Comparison of ENCODE assay signal across 1 cellular context in genomic region chr19:58406818-58407657, GRCh38.
TF ChIP-seq lines count a peak whose summit lies in the region.

No MANE protein-coding gene starts in this region.

TF ChIP-seq in HepG2, 621 proteins besides CTCF, POLR2A, EP300 and RAD21 (continued from another document and continues in another):
- TF ChIP-seq, protein P1, sequence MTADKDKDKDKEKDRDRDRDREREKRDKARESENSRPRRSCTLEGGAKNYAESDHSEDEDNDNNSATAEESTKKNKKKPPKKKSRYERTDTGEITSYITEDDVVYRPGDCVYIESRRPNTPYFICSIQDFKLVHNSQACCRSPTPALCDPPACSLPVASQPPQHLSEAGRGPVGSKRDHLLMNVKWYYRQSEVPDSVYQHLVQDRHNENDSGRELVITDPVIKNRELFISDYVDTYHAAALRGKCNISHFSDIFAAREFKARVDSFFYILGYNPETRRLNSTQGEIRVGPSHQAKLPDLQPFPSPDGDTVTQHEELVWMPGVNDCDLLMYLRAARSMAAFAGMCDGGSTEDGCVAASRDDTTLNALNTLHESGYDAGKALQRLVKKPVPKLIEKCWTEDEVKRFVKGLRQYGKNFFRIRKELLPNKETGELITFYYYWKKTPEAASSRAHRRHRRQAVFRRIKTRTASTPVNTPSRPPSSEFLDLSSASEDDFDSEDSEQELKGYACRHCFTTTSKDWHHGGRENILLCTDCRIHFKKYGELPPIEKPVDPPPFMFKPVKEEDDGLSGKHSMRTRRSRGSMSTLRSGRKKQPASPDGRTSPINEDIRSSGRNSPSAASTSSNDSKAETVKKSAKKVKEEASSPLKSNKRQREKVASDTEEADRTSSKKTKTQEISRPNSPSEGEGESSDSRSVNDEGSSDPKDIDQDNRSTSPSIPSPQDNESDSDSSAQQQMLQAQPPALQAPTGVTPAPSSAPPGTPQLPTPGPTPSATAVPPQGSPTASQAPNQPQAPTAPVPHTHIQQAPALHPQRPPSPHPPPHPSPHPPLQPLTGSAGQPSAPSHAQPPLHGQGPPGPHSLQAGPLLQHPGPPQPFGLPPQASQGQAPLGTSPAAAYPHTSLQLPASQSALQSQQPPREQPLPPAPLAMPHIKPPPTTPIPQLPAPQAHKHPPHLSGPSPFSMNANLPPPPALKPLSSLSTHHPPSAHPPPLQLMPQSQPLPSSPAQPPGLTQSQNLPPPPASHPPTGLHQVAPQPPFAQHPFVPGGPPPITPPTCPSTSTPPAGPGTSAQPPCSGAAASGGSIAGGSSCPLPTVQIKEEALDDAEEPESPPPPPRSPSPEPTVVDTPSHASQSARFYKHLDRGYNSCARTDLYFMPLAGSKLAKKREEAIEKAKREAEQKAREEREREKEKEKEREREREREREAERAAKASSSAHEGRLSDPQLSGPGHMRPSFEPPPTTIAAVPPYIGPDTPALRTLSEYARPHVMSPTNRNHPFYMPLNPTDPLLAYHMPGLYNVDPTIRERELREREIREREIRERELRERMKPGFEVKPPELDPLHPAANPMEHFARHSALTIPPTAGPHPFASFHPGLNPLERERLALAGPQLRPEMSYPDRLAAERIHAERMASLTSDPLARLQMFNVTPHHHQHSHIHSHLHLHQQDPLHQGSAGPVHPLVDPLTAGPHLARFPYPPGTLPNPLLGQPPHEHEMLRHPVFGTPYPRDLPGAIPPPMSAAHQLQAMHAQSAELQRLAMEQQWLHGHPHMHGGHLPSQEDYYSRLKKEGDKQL (CRISPR knock-in tag; IDR thresholded peaks at IDR 0.05; ENCODE audit: low read depth): no peak
- TF ChIP-seq CBX1 (IDR thresholded peaks at IDR 0.05; ENCODE audit: low read depth) (no peak), GPBP1L1 (CRISPR knock-in tag; IDR thresholded peaks at IDR 0.05) (no peak), RFX1 (IDR thresholded peaks at IDR 0.05) (no peak), ZNF24 (IDR thresholded peaks at IDR 0.05) (no peak), ZNF747 (CRISPR knock-in tag; IDR thresholded peaks at IDR 0.05; ENCODE audit: borderline replicate concordance) (no peak), BORCS8-MEF2B (CRISPR knock-in tag; IDR thresholded peaks at IDR 0.05) (peak; percentile 39; the same call in 1 of the 2 replicates), ETV6 (CRISPR knock-in tag; conservative IDR thresholded peaks at IDR 0.05) (no peak), DPF2 (CRISPR knock-in tag; IDR thresholded peaks at IDR 0.05; ENCODE audit: borderline replicate concordance, low read depth) (no peak), STAT6 (CRISPR knock-in tag; IDR thresholded peaks at IDR 0.05; ENCODE audit: borderline replicate concordance) (no peak), ZNF552 (CRISPR knock-in tag; IDR thresholded peaks at IDR 0.05; ENCODE audit: borderline replicate concordance) (no peak), ZUFSP (CRISPR knock-in tag; IDR thresholded peaks at IDR 0.05; ENCODE audit: borderline replicate concordance) (no peak), MED8 (CRISPR knock-in tag; IDR thresholded peaks at IDR 0.05; ENCODE audit: insufficient replicate concordance) (no peak), TP53 (CRISPR knock-in tag; conservative IDR thresholded peaks at IDR 0.05) (no peak), GABPA (IDR thresholded peaks at IDR 0.05; ENCODE audit: low read depth, low read length) (no peak), GABPA (CRISPR knock-in tag; IDR thresholded peaks at IDR 0.05; ENCODE audit: low read depth) (no peak), SCMH1 (CRISPR knock-in tag; IDR thresholded peaks at IDR 0.05; ENCODE audit: borderline replicate concordance) (no peak), KLF13 (CRISPR knock-in tag; IDR thresholded peaks at IDR 0.05) (no peak), CCAR2 (optimal IDR thresholded peaks at IDR 0.05; ENCODE audit: low read depth, low read length) (no peak), ZNF7 (CRISPR knock-in tag; IDR thresholded peaks at IDR 0.05) (no peak), PAF1 (CRISPR knock-in tag; IDR thresholded peaks at IDR 0.05) (no peak), ZNF562 (CRISPR knock-in tag; IDR thresholded peaks at IDR 0.05; ENCODE audit: borderline replicate concordance) (no peak)
- TF ChIP-seq, protein P2, sequence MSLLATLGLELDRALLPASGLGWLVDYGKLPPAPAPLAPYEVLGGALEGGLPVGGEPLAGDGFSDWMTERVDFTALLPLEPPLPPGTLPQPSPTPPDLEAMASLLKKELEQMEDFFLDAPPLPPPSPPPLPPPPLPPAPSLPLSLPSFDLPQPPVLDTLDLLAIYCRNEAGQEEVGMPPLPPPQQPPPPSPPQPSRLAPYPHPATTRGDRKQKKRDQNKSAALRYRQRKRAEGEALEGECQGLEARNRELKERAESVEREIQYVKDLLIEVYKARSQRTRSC (CRISPR knock-in tag; IDR thresholded peaks at IDR 0.05; ENCODE audit: low read depth): 0 out of 2 replicates have a peak, but pooled peaks have one; percentile 63
- TF ChIP-seq, protein P3, sequence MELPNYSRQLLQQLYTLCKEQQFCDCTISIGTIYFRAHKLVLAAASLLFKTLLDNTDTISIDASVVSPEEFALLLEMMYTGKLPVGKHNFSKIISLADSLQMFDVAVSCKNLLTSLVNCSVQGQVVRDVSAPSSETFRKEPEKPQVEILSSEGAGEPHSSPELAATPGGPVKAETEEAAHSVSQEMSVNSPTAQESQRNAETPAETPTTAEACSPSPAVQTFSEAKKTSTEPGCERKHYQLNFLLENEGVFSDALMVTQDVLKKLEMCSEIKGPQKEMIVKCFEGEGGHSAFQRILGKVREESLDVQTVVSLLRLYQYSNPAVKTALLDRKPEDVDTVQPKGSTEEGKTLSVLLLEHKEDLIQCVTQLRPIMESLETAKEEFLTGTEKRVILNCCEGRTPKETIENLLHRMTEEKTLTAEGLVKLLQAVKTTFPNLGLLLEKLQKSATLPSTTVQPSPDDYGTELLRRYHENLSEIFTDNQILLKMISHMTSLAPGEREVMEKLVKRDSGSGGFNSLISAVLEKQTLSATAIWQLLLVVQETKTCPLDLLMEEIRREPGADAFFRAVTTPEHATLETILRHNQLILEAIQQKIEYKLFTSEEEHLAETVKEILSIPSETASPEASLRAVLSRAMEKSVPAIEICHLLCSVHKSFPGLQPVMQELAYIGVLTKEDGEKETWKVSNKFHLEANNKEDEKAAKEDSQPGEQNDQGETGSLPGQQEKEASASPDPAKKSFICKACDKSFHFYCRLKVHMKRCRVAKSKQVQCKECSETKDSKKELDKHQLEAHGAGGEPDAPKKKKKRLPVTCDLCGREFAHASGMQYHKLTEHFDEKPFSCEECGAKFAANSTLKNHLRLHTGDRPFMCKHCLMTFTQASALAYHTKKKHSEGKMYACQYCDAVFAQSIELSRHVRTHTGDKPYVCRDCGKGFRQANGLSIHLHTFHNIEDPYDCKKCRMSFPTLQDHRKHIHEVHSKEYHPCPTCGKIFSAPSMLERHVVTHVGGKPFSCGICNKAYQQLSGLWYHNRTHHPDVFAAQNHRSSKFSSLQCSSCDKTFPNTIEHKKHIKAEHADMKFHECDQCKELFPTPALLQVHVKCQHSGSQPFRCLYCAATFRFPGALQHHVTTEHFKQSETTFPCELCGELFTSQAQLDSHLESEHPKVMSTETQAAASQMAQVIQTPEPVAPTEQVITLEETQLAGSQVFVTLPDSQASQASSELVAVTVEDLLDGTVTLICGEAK (IDR thresholded peaks at IDR 0.05): no peak
- TF ChIP-seq, protein P3 (CRISPR knock-in tag; IDR thresholded peaks at IDR 0.05): no peak
- TF ChIP-seq, protein P4, sequence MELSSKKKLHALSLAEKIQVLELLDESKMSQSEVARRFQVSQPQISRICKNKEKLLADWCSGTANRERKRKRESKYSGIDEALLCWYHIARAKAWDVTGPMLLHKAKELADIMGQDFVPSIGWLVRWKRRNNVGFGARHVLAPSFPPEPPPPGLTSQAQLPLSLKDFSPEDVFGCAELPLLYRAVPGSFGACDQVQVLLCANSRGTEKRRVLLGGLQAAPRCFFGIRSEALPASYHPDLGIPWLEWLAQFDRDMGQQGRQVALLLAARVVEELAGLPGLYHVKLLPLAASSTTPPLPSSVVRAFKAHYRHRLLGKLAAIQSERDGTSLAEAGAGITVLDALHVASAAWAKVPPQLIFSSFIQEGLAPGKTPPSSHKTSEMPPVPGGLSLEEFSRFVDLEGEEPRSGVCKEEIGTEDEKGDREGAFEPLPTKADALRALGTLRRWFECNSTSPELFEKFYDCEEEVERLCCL (CRISPR knock-in tag; IDR thresholded peaks at IDR 0.05; ENCODE audit: borderline replicate concordance): no peak
- TF ChIP-seq, protein P5, sequence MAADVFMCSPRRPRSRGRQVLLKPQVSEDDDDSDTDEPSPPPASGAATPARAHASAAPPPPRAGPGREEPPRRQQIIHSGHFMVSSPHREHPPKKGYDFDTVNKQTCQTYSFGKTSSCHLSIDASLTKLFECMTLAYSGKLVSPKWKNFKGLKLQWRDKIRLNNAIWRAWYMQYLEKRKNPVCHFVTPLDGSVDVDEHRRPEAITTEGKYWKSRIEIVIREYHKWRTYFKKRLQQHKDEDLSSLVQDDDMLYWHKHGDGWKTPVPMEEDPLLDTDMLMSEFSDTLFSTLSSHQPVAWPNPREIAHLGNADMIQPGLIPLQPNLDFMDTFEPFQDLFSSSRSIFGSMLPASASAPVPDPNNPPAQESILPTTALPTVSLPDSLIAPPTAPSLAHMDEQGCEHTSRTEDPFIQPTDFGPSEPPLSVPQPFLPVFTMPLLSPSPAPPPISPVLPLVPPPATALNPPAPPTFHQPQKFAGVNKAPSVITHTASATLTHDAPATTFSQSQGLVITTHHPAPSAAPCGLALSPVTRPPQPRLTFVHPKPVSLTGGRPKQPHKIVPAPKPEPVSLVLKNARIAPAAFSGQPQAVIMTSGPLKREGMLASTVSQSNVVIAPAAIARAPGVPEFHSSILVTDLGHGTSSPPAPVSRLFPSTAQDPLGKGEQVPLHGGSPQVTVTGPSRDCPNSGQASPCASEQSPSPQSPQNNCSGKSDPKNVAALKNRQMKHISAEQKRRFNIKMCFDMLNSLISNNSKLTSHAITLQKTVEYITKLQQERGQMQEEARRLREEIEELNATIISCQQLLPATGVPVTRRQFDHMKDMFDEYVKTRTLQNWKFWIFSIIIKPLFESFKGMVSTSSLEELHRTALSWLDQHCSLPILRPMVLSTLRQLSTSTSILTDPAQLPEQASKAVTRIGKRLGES (CRISPR knock-in tag; IDR thresholded peaks at IDR 0.05; ENCODE audit: borderline replicate concordance): no peak
